11 cellular contexts compared by ENCODE assay signal in genomic region chr4:183430317-183430986, GRCh38. TPM values are rescaled to one million over a fixed set of nuclear protein-coding genes. Genes with fewer than 3 reads are reported as not detected.
DNase-seq lines count a peak whose midpoint lies in the region; ATAC-seq, FAIRE-seq and TF ChIP-seq lines count a peak whose summit lies in the region.
"Had no signal": no experiment of that assay in that cellular context is flagged by ENCODE, and none has a peak within 500 bp of the region (broad histone marks: within the 10 kb centered on the region; RNA-seq: fewer than 3 reads in every experiment).

No MANE protein-coding gene starts in this region.

- no peak overlapping the region for H3K27ac ChIP-seq in 22Rv1
- H3K27ac ChIP-seq in HepG2 (ENCODE audit: extremely low read length, insufficient read depth, low read length), result no peak overlapping the region
- H3K27ac ChIP-seq: C4-2B, thoracic aorta had no signal

- no TSS peak for BruUV-seq in HepG2 (replicated peaks; lab: Mats Ljungman, UMichigan)

- no peak for TF ChIP-seq POLR2A in HepG2 (IDR thresholded peaks at IDR 0.05; ENCODE audit: insufficient read depth in 1 of 2, low read depth in 2 of 2, low read length in 2 of 2)

- H3K79me2 ChIP-seq in HepG2 (ENCODE audit: insufficient read depth, low read length), result no peaks in the 10 kb centered on the region

- peak overlapping the region in 1 of 5 experiments; percentile 54 for H3K4me3 Mint-ChIP-seq in brain

- 20% methylated on average over 7 of the region's 12 CpGs for WGBS in HepG2 (ENCODE audit: low lambda C conversion rate)

- peaks cover 0 to 4% (median 0%) of the 10 kb centered on the region in 5 experiments for H3K9me3 Mint-ChIP-seq in brain

- peak; percentile 78 for ATAC-seq in HepG2
- no peak for ATAC-seq in omental fat pad (ENCODE audit: low FRiP score)
- no peak for ATAC-seq in GM19463 (IDR thresholded peaks at IDR 0.05; ENCODE audit: unreplicated experiment)
- ATAC-seq in GM18868 (IDR thresholded peaks at IDR 0.05; ENCODE audit: unreplicated experiment), result no peak

- peak overlapping the region in 3 of 5 experiments; percentile 48 to 92 (median 90) for H3K27ac Mint-ChIP-seq in brain

- H3K36me3 ChIP-seq in HepG2 (replicated peaks in 1 of 2; ENCODE audit: control insufficient read depth in 1 of 2, insufficient read depth in 2 of 2, low read length in 2 of 2), result no peaks in the 10 kb centered on the region
- H3K36me3 ChIP-seq: thoracic aorta had no signal

- FAIRE-seq in HepG2 (lab: Jason Lieb, UNC), result no peak

- peaks cover 25% of the 10 kb centered on the region for H3K4me1 Mint-ChIP-seq in brain

- peaks cover 3% of the 10 kb centered on the region for H3K27me3 Mint-ChIP-seq in brain

- H3K9me3 ChIP-seq in HepG2 (ENCODE audit: low read length), result no peaks in the 10 kb centered on the region
- H3K9me3 ChIP-seq: thoracic aorta had no signal

- DNase-seq in Jurkat, Clone E6-1 (ENCODE audit: low read depth, low spot score), result peak; percentile 18
- DNase-seq in HepG2 (ENCODE audit: low spot score) (no peak), omental fat pad (ENCODE audit: low spot score) (no peak), GM10248 (ENCODE audit: extremely low spot score) (no peak)
- DNase-seq: NCI-H1694 had no signal

- H4K20me1 ChIP-seq in HepG2 (ENCODE audit: insufficient read depth, low read length), result no peaks in the 10 kb centered on the region

- no peak overlapping the region; the same call in 1 of the 2 replicates for H3K9ac ChIP-seq in HepG2 (ENCODE audit: insufficient read depth, low read depth, low read length)

- CTCF ChIA-PET in HepG2 (lab: Yijun Ruan, JAX; ENCODE audit: low intra/inter-chr PET ratio, low total read pairs), result no interaction called here
- CTCF ChIA-PET in GM10248 (lab: Yijun Ruan, JAX), result interaction anchor here (0.7 to 1.4 kb wide), 3 partner anchors 10 to 169 kb away, joined by 3 to 6 read pairs (median 3); no protein-coding TSS in a partner anchor

- no peaks in the 10 kb centered on the region for H3K27me3 ChIP-seq in HepG2 (ENCODE audit: control insufficient read depth in 1 of 2, insufficient read depth in 2 of 2, low read length in 2 of 2)

- TF ChIP-seq CTCF in 22Rv1 (IDR thresholded peaks at IDR 0.05) (0 out of 2 replicates have a peak, but pooled peaks have one; percentile 5), brain (conservative IDR thresholded peaks at IDR 0.05) (no peak), HepG2 (CRISPR knock-in tag; IDR thresholded peaks at IDR 0.05) (peak; percentile 52), omental fat pad (IDR thresholded peaks at IDR 0.05) (no peak), GM10248 (IDR thresholded peaks at IDR 0.05; ENCODE audit: control extremely low read depth, extremely low read depth, low read depth, missing control alignments) (no peak)

- intact Hi-C loops in HepG2 (cut with micrococcal nuclease; ENCODE audit: unreplicated experiment), result no loop called here

- H3K4me3 ChIP-seq in Jurkat, Clone E6-1 (ENCODE audit: low read length), result no peak overlapping the region
- peak overlapping the region in 2 of 3 experiments; percentile 3 to 33; a peak in 2 of 6 replicates for H3K4me3 ChIP-seq in HepG2 (replicated peaks in 1 of 3; ENCODE audit: insufficient read depth in 1 of 3, low read depth in 2 of 3, low read length in 3 of 3)
- H3K4me3 ChIP-seq: thoracic aorta had no signal

- POLR2A ChIA-PET in HepG2 (lab: Yijun Ruan, JAX) (interaction anchor here (0.5 to 3.0 kb wide), 2 partner anchors 9 to 13 kb away, joined by 3 to 17 read pairs; partner anchors contain the start of gene CDKN2AIP), GM10248 (lab: Yijun Ruan, JAX) (no interaction called here)

- TF ChIP-seq EP300 in HepG2 (IDR thresholded peaks at IDR 0.05; ENCODE audit: low read depth in 2 of 2, low read length in 2 of 2) (no peak), HepG2 (CRISPR knock-in tag; IDR thresholded peaks at IDR 0.05; ENCODE audit: borderline replicate concordance) (no peak)

- H3K4me2 ChIP-seq in HepG2 (ENCODE audit: low read depth, low read length), result peak overlapping the region; percentile 60

- peak overlapping the region; percentile 89 for H2AFZ ChIP-seq in HepG2 (ENCODE audit: low read length)

- H3K4me1 ChIP-seq in HepG2 (ENCODE audit: insufficient read depth, low read length), result peaks cover 10% of the 10 kb centered on the region

- in situ Hi-C loops in HepG2 (cut with HindIII; ENCODE audit: extremely low pct_ligation_motif_present, low pct_unique_long_range_greater_than_20kb), result no loop called here

- TF ChIP-seq RAD21 in HepG2 (CRISPR knock-in tag; IDR thresholded peaks at IDR 0.05), result no peak

- no peaks in the 10 kb centered on the region for H3K36me3 Mint-ChIP-seq in brain

TF ChIP-seq in HepG2, 621 proteins besides CTCF, POLR2A, EP300 and RAD21 (continues in another document):
- TF ChIP-seq ZGPAT (CRISPR knock-in tag; IDR thresholded peaks at IDR 0.05) (no peak), GPBP1L1 (CRISPR knock-in tag; IDR thresholded peaks at IDR 0.05) (no peak), NFIB (CRISPR knock-in tag; IDR thresholded peaks at IDR 0.05; ENCODE audit: borderline replicate concordance) (no peak), KDM1A (CRISPR knock-in tag; IDR thresholded peaks at IDR 0.05) (0 out of 2 replicates have a peak, but pooled peaks have one; percentile 13), ZBTB7A (CRISPR knock-in tag; IDR thresholded peaks at IDR 0.05) (no peak), ZNF574 (CRISPR knock-in tag; IDR thresholded peaks at IDR 0.05) (no peak)

RNA-seq across cellular contexts. Expression of gene CDKN2AIP, which starts 14.0 kb away (rescaled TPM):
- 22.2 TPM for polyA plus RNA-seq in Jurkat, Clone E6-1 (2012; ENCODE audit: insufficient read depth, insufficient read length)
- polyA plus RNA-seq in brain (ENCODE audit: insufficient read depth, low read depth, low replicate concordance) (5.3 TPM), HepG2 (2011; rRNA removed) (14.1 and 17.0 TPM in 2 replicates)
- total RNA-seq in HepG2 (2016; rRNA removed; fragmentation: Illumina TruSeq; extraction: Trizol) (18.7 and 21.4 TPM in 2 replicates), omental fat pad (10 to 100 TPM; 16.1 to 25.2 (median 20.1) TPM)
- 2.2 and 3.1 TPM in 2 replicates for total RNA-seq in HepG2 (2016; cell fraction: cytosol; rRNA removed; fragmentation: Illumina TruSeq; extraction: Trizol; ENCODE audit: low read depth)
- 18.5 and 22.0 TPM in 2 replicates for total RNA-seq in HepG2 (2016; cell fraction: insoluble cytoplasmic fraction; rRNA removed; fragmentation: Illumina TruSeq; extraction: Trizol)
- total RNA-seq in HepG2 (2016; cell fraction: membrane; rRNA removed; fragmentation: Illumina TruSeq; extraction: Trizol), result 7.9 and 8.4 TPM in 2 replicates
- total RNA-seq in HepG2 (2016; cell fraction: nucleus; rRNA removed; fragmentation: Illumina TruSeq; extraction: Trizol), result 24.3 and 25.6 TPM in 2 replicates
- 7.8 and 10.0 TPM in 2 replicates for polyA plus RNA-seq in HepG2 (2011; cell fraction: cytosol; rRNA removed)
- polyA plus RNA-seq in HepG2 (2011; cell fraction: nucleus; rRNA removed), result 10.9 and 11.0 TPM in 2 replicates
- 13.3 and 14.9 TPM in 2 replicates for polyA plus RNA-seq in HepG2 (2012)
- polyA plus RNA-seq in HepG2 (2016; cell fraction: cytosol; fragmentation: Illumina TruSeq; extraction: Trizol; ENCODE audit: low read depth), result 1.8 and 2.0 TPM in 2 replicates
- polyA plus RNA-seq in HepG2 (2016; cell fraction: insoluble cytoplasmic fraction; fragmentation: Illumina TruSeq; extraction: Trizol; ENCODE audit: low read depth), result 24.1 and 24.4 TPM in 2 replicates
- 5.4 TPM in 2 replicates for polyA plus RNA-seq in HepG2 (2016; cell fraction: membrane; fragmentation: Illumina TruSeq; extraction: Trizol; ENCODE audit: low read depth)
- polyA plus RNA-seq in HepG2 (2016; cell fraction: nucleus; fragmentation: Illumina TruSeq; extraction: Trizol; ENCODE audit: insufficient read depth, low read depth), result 21.6 and 21.7 TPM in 2 replicates
- polyA minus RNA-seq in HepG2 (2011; rRNA and poly(A)+ RNA removed; ENCODE audit: low replicate concordance), result 11.8 and 17.2 TPM in 2 replicates
- 8.8 and 10.6 TPM in 2 replicates for polyA minus RNA-seq in HepG2 (2011; cell fraction: cytosol; rRNA and poly(A)+ RNA removed)
- polyA minus RNA-seq in HepG2 (2011; cell fraction: nucleus; rRNA and poly(A)+ RNA removed), result 65.3 and 67.1 TPM in 2 replicates

Comparison
In these comparisons a context has a peak if more than half of its experiments do, and no peak if none do; other contexts are left out.
1. CTCF ChIP-seq: peak in 22Rv1 (single experiment) and HepG2 (single experiment); none in brain (0 of 2), omental fat pad (0 of 3) and GM10248 (single experiment).